Comparison of ENCODE assay signal across 22 cellular contexts in genomic region chr6:43493230-43493629, GRCh38. TPM values are rescaled to one million over a fixed set of nuclear protein-coding genes. Genes with fewer than 3 reads are reported as not detected.
DNase-seq lines count a peak whose midpoint lies in the region; ATAC-seq, FAIRE-seq and TF ChIP-seq lines count a peak whose summit lies in the region.
"Had no signal": no experiment of that assay in that cellular context is flagged by ENCODE, and none has a peak within 500 bp of the region (broad histone marks: within the 10 kb centered on the region; RNA-seq: fewer than 3 reads in every experiment).

No MANE protein-coding gene starts in this region.

- peaks cover 2% of the 10 kb centered on the region for H3K36me3 ChIP-seq in A673 (ENCODE audit: insufficient read depth, low read length, poor library complexity, severe bottlenecking)
- peaks cover under 1% of the 10 kb centered on the region for H3K36me3 ChIP-seq in CD8-positive, alpha-beta memory T cell (ENCODE audit: insufficient read depth, low read length)
- peaks cover 2% of the 10 kb centered on the region for H3K36me3 ChIP-seq in mammary epithelial cell (ENCODE audit: insufficient read depth, low read length)
- H3K36me3 ChIP-seq: prostate gland had no signal

- intact Hi-C loops in A673 (cut with micrococcal nuclease; ENCODE audit: unreplicated experiment), result no loop called here
- intact Hi-C loops in mammary epithelial cell (cut with micrococcal nuclease), result no loop called here

- no peaks in the 10 kb centered on the region for H3K9me3 ChIP-seq in A673 (ENCODE audit: low read depth, low read length, poor library complexity, severe bottlenecking)
- H3K9me3 ChIP-seq in CD8-positive, alpha-beta memory T cell (ENCODE audit: low read length), result no peaks in the 10 kb centered on the region
- H3K9me3 ChIP-seq in mammary epithelial cell (replicated peaks; ENCODE audit: insufficient read depth, low read length), result no peaks in the 10 kb centered on the region
- H3K9me3 ChIP-seq: Caco-2, prostate gland had no signal

- TF ChIP-seq POLR2A in GM12891 (IDR thresholded peaks at IDR 0.05; ENCODE audit: low read depth, low read length), result no peak

- H3K27me3 Mint-ChIP-seq in CD8-positive, alpha-beta memory T cell, result no peaks in the 10 kb centered on the region
- H3K27me3 Mint-ChIP-seq: activated naive CD4-positive, alpha-beta T cell treated with anti-CD3 and anti-CD28 coated beads, Interleukin-2, amount 50 U/mL, for 24 hours had no signal

- peak overlapping the region; percentile 45 for H3K4me2 ChIP-seq in mammary epithelial cell (ENCODE audit: insufficient read depth, low read depth, low read length)

- H3K36me3 Mint-ChIP-seq in CD8-positive, alpha-beta memory T cell, result peaks cover 0 to 34% (median 3%) of the 10 kb centered on the region in 3 donors
- H3K36me3 Mint-ChIP-seq: activated naive CD4-positive, alpha-beta T cell treated with anti-CD3 and anti-CD28 coated beads, Interleukin-2, amount 50 U/mL, for 24 hours had no signal

- peak overlapping the region; percentile 56 for H3K27ac ChIP-seq in A673 (ENCODE audit: low read depth, low read length, poor library complexity, severe bottlenecking)
- no peak overlapping the region for H3K27ac ChIP-seq in CD8-positive, alpha-beta memory T cell (ENCODE audit: low read depth, low read length)
- peak overlapping the region; percentile 40 for H3K27ac ChIP-seq in mammary epithelial cell (ENCODE audit: insufficient read depth, low read depth, low read length)
- peak overlapping the region; percentile 84 for H3K27ac ChIP-seq in layer of hippocampus (ENCODE audit: low read depth, low read length)

- WGBS in mammary epithelial cell (ENCODE audit: low coverage, missing lambda C conversion rate), result 73% methylated on average over 2 of the region's 2 CpGs

- H3K9me3 Mint-ChIP-seq in CD8-positive, alpha-beta memory T cell, result no peaks in the 10 kb centered on the region
- H3K9me3 Mint-ChIP-seq: activated naive CD4-positive, alpha-beta T cell treated with anti-CD3 and anti-CD28 coated beads, Interleukin-2, amount 50 U/mL, for 24 hours; activated T-helper 1 cell treated with anti-CD3 and anti-CD28 coated beads, Interleukin-12 subunit alpha, Interleukin-12 subunit beta, Interleukin-2, Interleukin-4 antibody, amounts not matched to agents 30 ng/mL and 10 ng/mL and 1 ng/mL, durations not matched to agents 14 hours and 24 hours and 36 hours had no signal

- no peaks in the 10 kb centered on the region for H3K27me3 ChIP-seq in A673 (replicated peaks; ENCODE audit: insufficient read depth, low read depth, low read length, poor library complexity)
- no peaks in the 10 kb centered on the region for H3K27me3 ChIP-seq in CD8-positive, alpha-beta memory T cell (ENCODE audit: insufficient read depth, low read length, poor library complexity, severe bottlenecking)
- H3K27me3 ChIP-seq in mammary epithelial cell (ENCODE audit: insufficient read depth, low read length), result no peaks in the 10 kb centered on the region
- no peaks in the 10 kb centered on the region for H3K27me3 ChIP-seq in layer of hippocampus (ENCODE audit: control insufficient read depth, insufficient read depth, low read length)

- ATAC-seq in GM18511 (IDR thresholded peaks at IDR 0.05; ENCODE audit: unreplicated experiment) (no peak), GM19035 (IDR thresholded peaks at IDR 0.05; ENCODE audit: unreplicated experiment) (no peak)

- H2AFZ ChIP-seq in mammary epithelial cell (ENCODE audit: low read depth, low read length), result no peak overlapping the region

- peaks cover 26 to 52% (median 34%) of the 10 kb centered on the region in 3 donors for H3K4me1 Mint-ChIP-seq in CD8-positive, alpha-beta memory T cell

- H3K4me1 ChIP-seq in A673 (ENCODE audit: insufficient read depth, low read length, poor library complexity, severe bottlenecking) (peaks cover 48% of the 10 kb centered on the region), mammary epithelial cell (ENCODE audit: insufficient read depth, low read length) (peaks cover 80% of the 10 kb centered on the region)
- H3K4me1 ChIP-seq in CD8-positive, alpha-beta memory T cell (ENCODE audit: insufficient read depth, low read length), result peaks cover 22% of the 10 kb centered on the region

- dilution Hi-C loops in mammary epithelial cell (cut with HindIII; ENCODE audit: low sequenced_read_pairs), result no loop called here

- no peak overlapping the region for H3K4me3 Mint-ChIP-seq in CD8-positive, alpha-beta memory T cell
- H3K4me3 Mint-ChIP-seq: activated naive CD4-positive, alpha-beta T cell treated with anti-CD3 and anti-CD28 coated beads, Interleukin-2, amount 50 U/mL, for 24 hours; activated T-helper 1 cell treated with anti-CD3 and anti-CD28 coated beads, Interleukin-12 subunit alpha, Interleukin-12 subunit beta, Interleukin-2, Interleukin-4 antibody, amounts not matched to agents 30 ng/mL and 10 ng/mL and 1 ng/mL, durations not matched to agents 14 hours and 24 hours and 36 hours had no signal

- in situ Hi-C loops in mammary epithelial cell (cut with MboI; ENCODE audit: low sequenced_read_pairs in 2 of 2), result loop anchor here in 1 of 2 donors (10.0 kb wide), 1 partner anchor 138 kb away; no protein-coding TSS in a partner anchor

- no peak overlapping the region for H3K9ac ChIP-seq in mammary epithelial cell (ENCODE audit: insufficient read depth, low read length)

- CTCF ChIA-PET in A673 (lab: Charles Lee), result interaction anchor here (0.6 to 1.6 kb wide), 2 partner anchors 15 to 17 kb away, joined by 3 to 5 read pairs; partner anchors contain the start of gene LRRC73
- CTCF ChIA-PET in CD8-positive, alpha-beta memory T cell (lab: Charles Lee), result interaction anchor here (1.7 to 10.1 kb wide), 2 partner anchors 12 to 39 kb away, joined by 4 to 93 read pairs; no protein-coding TSS in a partner anchor
- CTCF ChIA-PET in mammary epithelial cell (lab: Charles Lee; ENCODE audit: low non-redundant PET), result no interaction called here

- peak overlapping the region in 7 of 8 donors; percentile 7 to 85 (median 25) for H3K27ac Mint-ChIP-seq in CD8-positive, alpha-beta memory T cell
- H3K27ac Mint-ChIP-seq: activated naive CD4-positive, alpha-beta T cell treated with anti-CD3 and anti-CD28 coated beads, Interleukin-2, amount 50 U/mL, for 24 hours had no signal

- no peaks in the 10 kb centered on the region for H4K20me1 ChIP-seq in mammary epithelial cell (ENCODE audit: insufficient read depth, low read length)

- H3K4me3 ChIP-seq in A673 (ENCODE audit: low read depth, low read length, poor library complexity, severe bottlenecking), result no peak overlapping the region
- H3K4me3 ChIP-seq in CD8-positive, alpha-beta memory T cell (ENCODE audit: low read length), result no peak overlapping the region
- no peak overlapping the region for H3K4me3 ChIP-seq in mammary epithelial cell (replicated peaks in 1 of 3; ENCODE audit: insufficient read depth in 1 of 3, low read depth in 2 of 3, low read length in 3 of 3)
- H3K4me3 ChIP-seq: prostate gland had no signal

- no peak for FAIRE-seq in GM12891 (lab: Jason Lieb, UNC)

- DNase-seq in A673 (ENCODE audit: low spot score), result no peak
- DNase-seq in CD8-positive, alpha-beta memory T cell, result no peak
- no peak for DNase-seq in mammary epithelial cell
- DNase-seq in GM12891 (ENCODE audit: insufficient read length, low spot score), result no peak
- DNase-seq in AG08395 (ENCODE audit: low spot score), result no peak
- DNase-seq: activated CD4-positive, alpha-beta T cell treated with anti-CD3 and anti-CD28 coated beads for 1 hour; Caco-2; DMS79 treated with DMSO at 0.1 percent for 48 hours; left ventricle myocardium superior; NCI-H1048; NCI-H187; NCI-H2227 treated with DMSO at 0.1 percent for 48 hours; NCI-H774; stimulated activated CD4-positive, alpha-beta T cell treated with anti-CD3 and anti-CD28 coated beads, Interleukin-2, amount 100 ng/mL, for 48 hours; stimulated activated naive CD4-positive, alpha-beta T cell had no signal

- BruUV-seq in A673 (replicated peaks; lab: Mats Ljungman, UMichigan), result no TSS peak
- no TSS peak for BruUV-seq in mammary epithelial cell (replicated peaks; lab: Mats Ljungman, UMichigan)

- H3K79me2 ChIP-seq in mammary epithelial cell (ENCODE audit: insufficient read depth, low read length), result peaks cover 35% of the 10 kb centered on the region

- POLR2A ChIA-PET in A673 (lab: Charles Lee; ENCODE audit: low non-redundant PET), result no interaction called here
- POLR2A ChIA-PET in CD8-positive, alpha-beta memory T cell (lab: Charles Lee), result no interaction called here

- no peak for TF ChIP-seq CTCF in A673 (conservative IDR thresholded peaks at IDR 0.05; ENCODE audit: low read depth, low read length)
- TF ChIP-seq CTCF in mammary epithelial cell (conservative IDR thresholded peaks at IDR 0.05 in 1 of 2, IDR thresholded peaks at IDR 0.05 in 1 of 2; ENCODE audit: extremely low read depth in 1 of 2, insufficient read depth in 1 of 2, low read depth in 1 of 2, low read length in 2 of 2), result no peak

TF ChIP-seq in GM12891, 5 proteins besides CTCF, POLR2A, EP300 and RAD21 (continues in another document):
- no peak for TF ChIP-seq TAF1 (IDR thresholded peaks at IDR 0.05; ENCODE audit: low read depth, low read length)

RNA-seq across cellular contexts. Expression of gene TJAP1, which starts 15.9 kb away (rescaled TPM):
- total RNA-seq in A673 (2021) (39.1 and 46.0 TPM in 2 replicates), mammary epithelial cell (10 to 100 TPM; 26.8 to 80.5 TPM)
- total RNA-seq in CD8-positive, alpha-beta memory T cell, result 10 to 100 TPM; 48.8 to 49.1 TPM
- polyA plus RNA-seq in CD8-positive, alpha-beta memory T cell, result 11.8 TPM
- polyA plus RNA-seq in mammary epithelial cell, result 34.1 TPM
- polyA minus RNA-seq in mammary epithelial cell, result 37.0 TPM
- polyA plus RNA-seq in GM12891 (2012; ENCODE audit: low read depth, missing spikeins), result 12.6 TPM

RNA-seq across cellular contexts. Expression of gene LRRC73, which starts 16.9 kb away (rescaled TPM):
- total RNA-seq in A673 (2021) (0.58 and 0.94 TPM in 2 replicates), mammary epithelial cell (1 to 10 TPM in 1 of 2 donors, under 1 TPM in 1; 0.83 to 1.6 TPM)
- under 1 TPM; 0.11 to 0.13 TPM for total RNA-seq in CD8-positive, alpha-beta memory T cell
- not detected for polyA plus RNA-seq in CD8-positive, alpha-beta memory T cell
- polyA plus RNA-seq in mammary epithelial cell, result 0.75 TPM
- not detected for polyA minus RNA-seq in mammary epithelial cell
- polyA plus RNA-seq in GM12891 (2012; ENCODE audit: low read depth, missing spikeins), result not detected

RNA-seq across cellular contexts. Expression of gene YIPF3, which starts 23.5 kb away (rescaled TPM):
- total RNA-seq in A673 (2021) (75.1 and 84.2 TPM in 2 replicates), mammary epithelial cell (10 to 100 TPM; 71.2 to 83.8 TPM)
- total RNA-seq in CD8-positive, alpha-beta memory T cell, result 10 to 100 TPM; 48.9 to 49.1 TPM
- polyA plus RNA-seq in CD8-positive, alpha-beta memory T cell, result 86.5 TPM
- 112 TPM for polyA plus RNA-seq in mammary epithelial cell
- 104 TPM for polyA minus RNA-seq in mammary epithelial cell
- 45.0 TPM for polyA plus RNA-seq in GM12891 (2012; ENCODE audit: low read depth, missing spikeins)

RNA-seq across cellular contexts. Expression of gene POLR1C, which starts 23.7 kb away (rescaled TPM):
- total RNA-seq in A673 (2021) (64.1 and 75.4 TPM in 2 replicates), mammary epithelial cell (10 to 100 TPM; 28.2 to 50.5 TPM)
- 100 to 1,000 TPM; 122 to 124 TPM for total RNA-seq in CD8-positive, alpha-beta memory T cell
- polyA plus RNA-seq in CD8-positive, alpha-beta memory T cell, result 19.6 TPM
- polyA plus RNA-seq in mammary epithelial cell, result 63.6 TPM
- 200 TPM for polyA minus RNA-seq in mammary epithelial cell
- 52.9 TPM for polyA plus RNA-seq in GM12891 (2012; ENCODE audit: low read depth, missing spikeins)

RNA-seq across cellular contexts. Expression of gene DLK2, which starts 37.9 kb away (rescaled TPM):
- total RNA-seq in A673 (2021) (0.37 and 0.67 TPM in 2 replicates), mammary epithelial cell (10 to 100 TPM; 45.2 to 49.9 TPM)
- 1 to 10 TPM; 1.9 TPM for total RNA-seq in CD8-positive, alpha-beta memory T cell
- polyA plus RNA-seq in CD8-positive, alpha-beta memory T cell, result 1.4 TPM
- 53.9 TPM for polyA plus RNA-seq in mammary epithelial cell
- polyA minus RNA-seq in mammary epithelial cell, result 51.4 TPM
- 0.83 TPM for polyA plus RNA-seq in GM12891 (2012; ENCODE audit: low read depth, missing spikeins)
- total RNA-seq: OCI-LY7 had no signal
